In the genomic region with DNA sequence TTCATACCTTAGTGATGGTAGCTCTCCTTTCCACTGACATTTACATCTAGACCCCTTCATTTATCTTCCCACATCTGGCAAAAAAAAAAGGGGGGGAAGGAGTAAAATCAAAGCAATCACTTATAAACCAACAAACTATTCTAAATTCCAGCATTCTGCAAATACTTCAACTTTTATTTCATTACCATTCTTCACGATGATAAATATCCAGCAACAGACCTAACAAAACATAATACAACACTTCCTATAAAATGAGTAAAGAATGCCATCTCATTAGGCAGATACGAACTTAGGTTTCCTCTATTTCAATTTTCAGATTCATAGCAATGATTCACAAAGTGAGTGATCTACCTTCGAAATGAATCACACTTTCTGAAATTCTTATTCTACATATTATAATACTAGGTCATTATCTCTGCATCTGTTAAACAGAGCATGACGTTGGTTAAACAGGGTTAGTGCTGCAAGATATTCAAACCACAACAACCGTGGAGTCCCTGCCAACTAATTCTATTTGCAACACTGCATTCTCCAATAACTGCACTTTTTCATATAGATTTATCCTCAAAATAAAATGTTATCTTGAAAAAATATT, we compare ENCODE assay signal across 8 cellular contexts. TPM values are rescaled to one million over a fixed set of nuclear protein-coding genes. Genes with fewer than 3 reads are reported as not detected.
DNase-seq lines count a peak whose midpoint lies in the region; ATAC-seq and TF ChIP-seq lines count a peak whose summit lies in the region.

A gene with protein sequence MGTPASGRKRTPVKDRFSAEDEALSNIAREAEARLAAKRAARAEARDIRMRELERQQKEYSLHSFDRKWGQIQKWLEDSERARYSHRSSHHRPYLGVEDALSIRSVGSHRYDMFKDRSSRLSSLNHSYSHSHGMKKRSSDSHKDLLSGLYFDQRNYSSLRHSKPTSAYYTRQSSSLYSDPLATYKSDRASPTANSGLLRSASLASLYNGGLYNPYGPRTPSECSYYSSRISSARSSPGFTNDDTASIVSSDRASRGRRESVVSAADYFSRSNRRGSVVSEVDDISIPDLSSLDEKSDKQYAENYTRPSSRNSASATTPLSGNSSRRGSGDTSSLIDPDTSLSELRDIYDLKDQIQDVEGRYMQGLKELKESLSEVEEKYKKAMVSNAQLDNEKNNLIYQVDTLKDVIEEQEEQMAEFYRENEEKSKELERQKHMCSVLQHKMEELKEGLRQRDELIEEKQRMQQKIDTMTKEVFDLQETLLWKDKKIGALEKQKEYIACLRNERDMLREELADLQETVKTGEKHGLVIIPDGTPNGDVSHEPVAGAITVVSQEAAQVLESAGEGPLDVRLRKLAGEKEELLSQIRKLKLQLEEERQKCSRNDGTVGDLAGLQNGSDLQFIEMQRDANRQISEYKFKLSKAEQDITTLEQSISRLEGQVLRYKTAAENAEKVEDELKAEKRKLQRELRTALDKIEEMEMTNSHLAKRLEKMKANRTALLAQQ (minus strand): TSS at position 51 of the 595 bp plus-strand sequence. CDS start 25,599 bp downstream, outside the sequence.

- CTCF ChIA-PET in Calu3 (lab: Charles Lee) (interaction anchor here (0.6 kb wide), 1 partner anchor 26 kb away, joined by 3 read pairs; no protein-coding TSS in a partner anchor), Panc1 (lab: Charles Lee) (no interaction called here)

- in situ Hi-C loops in HAP-1 (cut with MboI; ENCODE audit: low sequenced_read_pairs) (no loop called here), Panc1 (cut with HindIII; ENCODE audit: low pct_unique_long_range_greater_than_20kb, low sequenced_read_pairs) (no loop called here), transverse colon (cut with MboI; ENCODE audit: low pct_ligation_motif_present in 1 of 4, low pct_unique_long_range_greater_than_20kb in 1 of 4, low sequenced_read_pairs in 3 of 4) (no loop called here)

- peaks cover 26% of the 10 kb centered on the region for H3K36me3 Mint-ChIP-seq in Calu3 (ENCODE audit: insufficient read depth, unreplicated experiment)

- H3K27me3 ChIP-seq in HAP-1 (ENCODE audit: low read depth) (no peaks in the 10 kb centered on the region), Panc1 (ENCODE audit: control insufficient read depth, insufficient read depth, low read length) (no peaks in the 10 kb centered on the region), transverse colon (no peaks in the 10 kb centered on the region)

- peaks cover 9% of the 10 kb centered on the region for H3K4me1 Mint-ChIP-seq in Calu3 (ENCODE audit: low read depth, unreplicated experiment)

- H3K9me3 Mint-ChIP-seq in Calu3 (ENCODE audit: low read depth, unreplicated experiment), result no peaks in the 10 kb centered on the region

- H3K4me1 ChIP-seq in HAP-1 (peaks cover 9% of the 10 kb centered on the region), Panc1 (ENCODE audit: control insufficient read depth, insufficient read depth, low read length) (peaks cover 19% of the 10 kb centered on the region; the same call in 1 of the 2 replicates), transverse colon (peaks cover 32 to 78% (median 56%) of the 10 kb centered on the region in 4 donors)

- peak within 1 kb of the TSS; percentile 89 for H3K27ac Mint-ChIP-seq in Calu3 (ENCODE audit: unreplicated experiment)

- no peak for DNase-seq in Calu3
- no peak for DNase-seq in HAP-1 (ENCODE audit: low spot score in 2 of 2)
- DNase-seq in Panc1 (ENCODE audit: low read depth, low spot score), result no peak
- peak in 1 of 2 donors; percentile 55 for DNase-seq in dermis microvascular lymphatic vessel endothelial cell (ENCODE audit: low read depth in 2 of 2)
- DNase-seq in medulla oblongata (ENCODE audit: extremely low spot score), result peak; percentile 23
- no peak for DNase-seq in transverse colon
- no peak for DNase-seq in NCI-H2081 (lab: John Stamatoyannopoulos, UW)
- DNase-seq in Kasumi-1 (lab: John Stamatoyannopoulos, UW), result no peak

- TF ChIP-seq EP300 in transverse colon (IDR thresholded peaks at IDR 0.05; ENCODE audit: low read depth), result no peak

- H3K9me3 ChIP-seq in HAP-1 (no peaks in the 10 kb centered on the region), Panc1 (ENCODE audit: control insufficient read depth, insufficient read depth, low read depth, low read length) (no peaks in the 10 kb centered on the region), transverse colon (no peaks in the 10 kb centered on the region)

- H3K27ac ChIP-seq in Panc1 (ENCODE audit: low read length) (peak within 1 kb of the TSS; percentile 82), transverse colon (peak within 1 kb of the TSS; percentile 97 to 100 (median 99))

- ATAC-seq in Panc1, result no peak

- peak within 1 kb of the TSS; percentile 81 for H3K4me3 ChIP-seq in HAP-1
- peak within 1 kb of the TSS; percentile 88 to 92 for H3K4me3 ChIP-seq in Panc1 (ENCODE audit: low read depth in 2 of 2, low read length in 2 of 2)
- H3K4me3 ChIP-seq in transverse colon, result peak within 1 kb of the TSS; percentile 85 to 99 (median 95)

- no peak for TF ChIP-seq POLR2A in transverse colon (IDR thresholded peaks at IDR 0.05)

- TF ChIP-seq CTCF in Calu3 (IDR thresholded peaks at IDR 0.05; ENCODE audit: unreplicated experiment) (no peak), Panc1 (IDR thresholded peaks at IDR 0.05) (no peak), transverse colon (IDR thresholded peaks at IDR 0.05) (no peak)

- BruUV-seq in Calu3 (replicated peaks; lab: Mats Ljungman, UMichigan) (no TSS peak), Panc1 (replicated peaks; lab: Mats Ljungman, UMichigan) (no TSS peak)

- 5 to 8% methylated on average over 5 of the region's 5 CpGs for WGBS in transverse colon (ENCODE audit: low coverage in 1 of 2), 2 donors

- POLR2A ChIA-PET in Panc1 (lab: Charles Lee), result no interaction called here

- H3K36me3 ChIP-seq in HAP-1 (replicated peaks) (peaks cover 4% of the 10 kb centered on the region), Panc1 (ENCODE audit: control insufficient read depth, insufficient read depth, low read length) (peaks cover 3% of the 10 kb centered on the region), transverse colon (no peaks in the 10 kb centered on the region)

- intact Hi-C loops in Calu3 (cut with micrococcal nuclease; ENCODE audit: unreplicated experiment), result no loop called here
- intact Hi-C loops in Panc1 (cut with micrococcal nuclease; ENCODE audit: unreplicated experiment), result no loop called here
- intact Hi-C loops in transverse colon (cut with DNase I; ENCODE audit: low total_unique reads), result loop anchor here (5.0 kb wide), 1 partner anchor 302 kb away; no protein-coding TSS in a partner anchor

- peak within 1 kb of the TSS; percentile 91 for H3K4me3 Mint-ChIP-seq in Calu3 (ENCODE audit: low read depth, unreplicated experiment)

- no peaks in the 10 kb centered on the region for H3K27me3 Mint-ChIP-seq in Calu3 (ENCODE audit: unreplicated experiment)

RNA-seq across cellular contexts. Expression of the gene that starts here (rescaled TPM):
- 38.8 and 41.9 TPM in 2 replicates for total RNA-seq in Calu3 (2022)
- total RNA-seq in Panc1 (2021; ENCODE audit: unreplicated experiment), result 32.3 TPM
- polyA plus RNA-seq in Panc1 (2012; ENCODE audit: insufficient read length), result 14.9 TPM
- 26.7 and 27.2 TPM in 2 replicates for total RNA-seq in dermis microvascular lymphatic vessel endothelial cell
- total RNA-seq in transverse colon, result 100 to 1,000 TPM; 136 to 198 (median 167) TPM
